Comparison of ENCODE assay signal across 24 cellular contexts in genomic region chr20:60787264-60787663, GRCh38.
"Had no signal": no experiment of that assay in that cellular context is flagged by ENCODE, and none has a peak within 500 bp of the region (broad histone marks: within the 10 kb centered on the region; RNA-seq: fewer than 3 reads in every experiment).

No MANE protein-coding gene starts in this region.

- H3K9me3 Mint-ChIP-seq: dendritic cell treated with granulocyte-macrophage colony-stimulating factor and Interleukin-4, amounts not matched to agents 40 ng/mL and 50 ng/mL, for 4 days; immature natural killer cell; natural killer cell; stimulated activated effector memory CD8-positive, alpha-beta T cell treated with anti-CD3 and anti-CD28 coated beads, Interleukin-12 subunit alpha, Interleukin-12 subunit beta, amount 100 ng/mL, for 72 hours; type B pancreatic cell had no signal

- H3K4me1 ChIP-seq: colonic mucosa, pancreas, right lobe of liver, testis, tibial artery had no signal

- H3K27ac Mint-ChIP-seq: dendritic cell treated with granulocyte-macrophage colony-stimulating factor and Interleukin-4, amounts not matched to agents 40 ng/mL and 50 ng/mL, for 4 days; endodermal cell; immature natural killer cell; memory B cell; natural killer cell; stimulated activated effector memory CD8-positive, alpha-beta T cell treated with anti-CD3 and anti-CD28 coated beads, Interleukin-12 subunit alpha, Interleukin-12 subunit beta, amount 100 ng/mL, for 72 hours; type B pancreatic cell had no signal

- H3K36me3 Mint-ChIP-seq: immature natural killer cell; memory B cell; natural killer cell; stimulated activated effector memory CD8-positive, alpha-beta T cell treated with anti-CD3 and anti-CD28 coated beads, Interleukin-12 subunit alpha, Interleukin-12 subunit beta, amount 100 ng/mL, for 72 hours; type B pancreatic cell had no signal

- ATAC-seq: esophagus mucosa; left lobe of liver; natural killer cell; pancreas; stimulated activated effector memory CD8-positive, alpha-beta T cell treated with anti-CD3 and anti-CD28 coated beads, Interleukin-12 subunit alpha, Interleukin-12 subunit beta, amount 100 ng/mL, for 72 hours; stimulated activated naive CD8-positive, alpha-beta T cell treated with anti-CD3 and anti-CD28 coated beads, Interleukin-15, Interleukin-2, amounts not matched to agents 100 U/mL and 50 U/mL, for 24 hours had no signal

- DNase-seq: colonic mucosa; effector CD8-positive, alpha-beta T cell; endodermal cell; foreskin melanocyte; hypothalamus; immature natural killer cell; natural killer cell; pancreas; right lobe of liver; stimulated activated CD4-positive, alpha-beta T cell treated with anti-CD3 and anti-CD28 coated beads, Interleukin-2, amount 100 ng/mL, for 24 hours; stimulated activated CD4-positive, alpha-beta T cell treated with anti-CD3 and anti-CD28 coated beads, Interleukin-4, amount 100 ng/mL, for 24 hours; stimulated activated naive CD8-positive, alpha-beta T cell treated with anti-CD3 and anti-CD28 coated beads, Interleukin-15, Interleukin-2, amounts not matched to agents 100 U/mL and 50 U/mL, for 24 hours; substantia nigra; testis; tibial artery had no signal

- H3K4me3 ChIP-seq: colonic mucosa, lung, pancreas, right lobe of liver, testis, tibial artery had no signal

- H3K27ac ChIP-seq: colonic mucosa, epithelial cell of prostate, neutrophil, pancreas, right lobe of liver, testis, tibial artery had no signal

- H3K4me3 Mint-ChIP-seq: dendritic cell treated with granulocyte-macrophage colony-stimulating factor and Interleukin-4, amounts not matched to agents 40 ng/mL and 50 ng/mL, for 4 days; endodermal cell; immature natural killer cell; memory B cell; natural killer cell; stimulated activated effector memory CD8-positive, alpha-beta T cell treated with anti-CD3 and anti-CD28 coated beads, Interleukin-12 subunit alpha, Interleukin-12 subunit beta, amount 100 ng/mL, for 72 hours; type B pancreatic cell had no signal

- H3K27me3 ChIP-seq: colonic mucosa, right lobe of liver, testis, tibial artery had no signal

- H3K4me1 Mint-ChIP-seq: endodermal cell; immature natural killer cell; memory B cell; natural killer cell; stimulated activated effector memory CD8-positive, alpha-beta T cell treated with anti-CD3 and anti-CD28 coated beads, Interleukin-12 subunit alpha, Interleukin-12 subunit beta, amount 100 ng/mL, for 72 hours had no signal

- H3K9me3 ChIP-seq: colonic mucosa, neutrophil, pancreas, right lobe of liver, testis, tibial artery had no signal

- H3K36me3 ChIP-seq: colonic mucosa, neutrophil, pancreas, right lobe of liver, tibial artery had no signal

- H3K27me3 Mint-ChIP-seq: dendritic cell treated with granulocyte-macrophage colony-stimulating factor and Interleukin-4, amounts not matched to agents 40 ng/mL and 50 ng/mL, for 4 days; memory B cell had no signal
